Comparison of ENCODE assay signal across 20 cellular contexts in the genomic region with DNA sequence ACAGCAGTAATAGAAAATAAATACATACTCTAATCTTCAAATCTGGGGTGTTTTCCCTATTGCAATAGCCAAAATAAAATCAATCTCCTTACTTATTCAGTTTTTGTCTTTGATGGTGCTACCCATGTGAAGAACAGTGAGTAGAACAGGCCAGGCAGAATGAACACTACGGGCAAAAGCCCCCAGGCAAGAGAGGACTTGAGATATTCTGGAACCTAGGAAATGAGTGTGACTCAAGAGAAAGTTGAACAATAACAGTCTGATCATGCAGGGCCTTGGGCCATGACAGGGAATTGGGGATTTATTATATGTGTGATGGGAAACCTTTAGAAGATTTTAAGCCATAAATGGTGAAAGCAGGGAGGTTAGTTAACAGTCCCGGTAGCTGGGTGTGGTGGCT.
"Had no signal": no experiment of that assay in that cellular context is flagged by ENCODE, and none has a peak within 500 bp of the region (broad histone marks: within the 10 kb centered on the region; RNA-seq: fewer than 3 reads in every experiment).

No MANE protein-coding gene starts in this region.

- H3K27ac ChIP-seq: gastroesophageal sphincter, heart left ventricle, hepatocyte, pancreas, right lobe of liver, suprapubic skin, transverse colon, vagina had no signal

- H2AFZ ChIP-seq: hepatocyte had no signal

- H3K4me3 ChIP-seq: gastroesophageal sphincter, heart left ventricle, hepatocyte, pancreas, right lobe of liver, suprapubic skin, transverse colon, vagina had no signal

- ATAC-seq: effector memory CD8-positive, alpha-beta T cell; gastroesophageal sphincter; heart left ventricle; left lobe of liver; naive thymus-derived CD4-positive, alpha-beta T cell; pancreas; right lobe of liver; stimulated activated naive B cell treated with anti-CD40 and anti-IgM and Interleukin-4, amounts not matched to agents 10 μg/mL and 1 μg/mL and 100 μg/mL, for 72 hours; stimulated activated naive CD8-positive, alpha-beta T cell treated with anti-CD3 and anti-CD28 coated beads, Interleukin-15, amount 100 ng/mL, for 72 hours had no signal

- H3K36me3 ChIP-seq: gastroesophageal sphincter, heart left ventricle, pancreas, right lobe of liver, suprapubic skin, transverse colon, vagina had no signal

- H3K9me3 ChIP-seq: gastroesophageal sphincter, heart left ventricle, pancreas, right lobe of liver, suprapubic skin, transverse colon, vagina had no signal

- H3K79me2 ChIP-seq: hepatocyte had no signal

- H3K4me2 ChIP-seq: hepatocyte had no signal

- H3K4me1 ChIP-seq: gastroesophageal sphincter, heart left ventricle, pancreas, right lobe of liver, suprapubic skin, transverse colon, vagina had no signal

- H3K27me3 ChIP-seq: gastroesophageal sphincter, heart left ventricle, hepatocyte, pancreas, right lobe of liver, suprapubic skin, transverse colon, vagina had no signal

- DNase-seq: cortex of kidney; effector memory CD8-positive, alpha-beta T cell; heart left ventricle; kidney; mesendoderm; midbrain; naive thymus-derived CD4-positive, alpha-beta T cell; pancreas; right lobe of liver; small intestine; stimulated activated CD4-positive, alpha-beta T cell treated with anti-CD3 and anti-CD28 coated beads, Interleukin-15, amount 100 ng/mL, for 24 hours; stimulated activated CD4-positive, alpha-beta T cell treated with anti-CD3 and anti-CD28 coated beads, Interleukin-2, amount 100 ng/mL, for 48 hours; stimulated activated naive B cell treated with anti-CD40 and anti-IgM and Interleukin-4, amounts not matched to agents 10 μg/mL and 1 μg/mL and 100 μg/mL, for 72 hours; stimulated activated naive CD8-positive, alpha-beta T cell treated with anti-CD3 and anti-CD28 coated beads, Interleukin-15, amount 100 ng/mL, for 72 hours; transverse colon had no signal
